8 cellular contexts compared by ENCODE assay signal in genomic region chr12:6852651-6853354, GRCh38. TPM values are rescaled to one million over a fixed set of nuclear protein-coding genes. Genes with fewer than 3 reads are reported as not detected.
A peak's percentile ranks its signal among the peaks of the same experiment; 100 is the strongest.
DNase-seq lines count a peak whose midpoint lies in the region; ATAC-seq, FAIRE-seq and TF ChIP-seq lines count a peak whose summit lies in the region.

No MANE protein-coding gene starts in this region.

- FAIRE-seq in HepG2 (lab: Jason Lieb, UNC), result peak; percentile 12

- peaks cover 0 to 36% (median 19%) of the 10 kb centered on the region in 11 experiments; a peak in 11 of 22 replicates for H4K20me1 ChIP-seq in BLaER1 treated with 17β-estradiol and CSF1 and Interleukin-3, amounts not matched to agents 10 nM and 100 nM
- no peaks in the 10 kb centered on the region; the same call in 1 of the 2 replicates for H4K20me1 ChIP-seq in HepG2 (ENCODE audit: insufficient read depth, low read length)

- peaks cover 28 to 68% (median 57%) of the 10 kb centered on the region in 11 experiments for H3K36me3 ChIP-seq in BLaER1 treated with 17β-estradiol and CSF1 and Interleukin-3, amounts not matched to agents 10 nM and 100 nM
- peaks cover 48% of the 10 kb centered on the region for H3K36me3 ChIP-seq in HUES6 (ENCODE audit: control insufficient read depth, insufficient read depth, low read length)
- H3K36me3 ChIP-seq in WERI-Rb-1, result peaks cover 63% of the 10 kb centered on the region
- H3K36me3 ChIP-seq in HepG2 (replicated peaks in 1 of 2; ENCODE audit: control insufficient read depth in 1 of 2, insufficient read depth in 2 of 2, low read length in 2 of 2), result peaks cover 12 to 49% of the 10 kb centered on the region in 2 experiments

- peak overlapping the region; percentile 65 to 80 (median 70) for H3K4me3 ChIP-seq in BLaER1 treated with 17β-estradiol and CSF1 and Interleukin-3, amounts not matched to agents 10 nM and 100 nM
- peak overlapping the region; percentile 83 for H3K4me3 ChIP-seq in HUES6 (ENCODE audit: low read depth, low read length)
- H3K4me3 ChIP-seq in WERI-Rb-1 (ENCODE audit: low read depth, low read length), result peak overlapping the region; percentile 77
- H3K4me3 ChIP-seq in HepG2 (replicated peaks in 1 of 3; ENCODE audit: insufficient read depth in 1 of 3, low read depth in 2 of 3, low read length in 3 of 3), result peak overlapping the region; percentile 71 to 95 (median 85)

- H3K4me2 ChIP-seq in BLaER1 treated with 17β-estradiol and CSF1 and Interleukin-3, amounts not matched to agents 10 nM and 100 nM, result peak overlapping the region; percentile 87 to 99 (median 94)
- peak overlapping the region; percentile 88 for H3K4me2 ChIP-seq in HepG2 (ENCODE audit: low read depth, low read length)

- TF ChIP-seq CTCF in WERI-Rb-1 (IDR thresholded peaks at IDR 0.05; ENCODE audit: low read depth, low read length) (no peak), HepG2 (CRISPR knock-in tag; IDR thresholded peaks at IDR 0.05) (no peak)

- under 1% methylated on average over 17 of the region's 18 CpGs for WGBS in HepG2 (ENCODE audit: low lambda C conversion rate)

- TF ChIP-seq EP300 in HepG2 (IDR thresholded peaks at IDR 0.05; ENCODE audit: low read depth in 2 of 2, low read length in 2 of 2), result no peak
- TF ChIP-seq EP300 in HepG2 (CRISPR knock-in tag; IDR thresholded peaks at IDR 0.05; ENCODE audit: borderline replicate concordance), result no peak

- no peaks in the 10 kb centered on the region for H3K27me3 ChIP-seq in BLaER1 treated with 17β-estradiol and CSF1 and Interleukin-3, amounts not matched to agents 10 nM and 100 nM
- no peaks in the 10 kb centered on the region for H3K27me3 ChIP-seq in HUES6 (ENCODE audit: control insufficient read depth, insufficient read depth, low read length)
- H3K27me3 ChIP-seq in WERI-Rb-1 (ENCODE audit: insufficient read depth, low read depth, severe bottlenecking), result no peaks in the 10 kb centered on the region
- no peaks in the 10 kb centered on the region for H3K27me3 ChIP-seq in HepG2 (ENCODE audit: control insufficient read depth in 1 of 2, insufficient read depth in 2 of 2, low read length in 2 of 2)

- POLR2A ChIA-PET in HepG2 (lab: Yijun Ruan, JAX), result interaction anchor here (0.8 to 5.2 kb wide), 26 partner anchors 8 to 318 kb away, joined by 3 to 132 read pairs (median 11); partner anchors contain the start of genes C12orf57, COPS7A, GAPDH and GNB3

- no peak overlapping the region for H2AFZ ChIP-seq in HepG2 (ENCODE audit: low read length)

- peaks cover 37% of the 10 kb centered on the region for H3K79me2 ChIP-seq in HepG2 (ENCODE audit: insufficient read depth, low read length)

- no peak for TF ChIP-seq POLR2A in HepG2 (IDR thresholded peaks at IDR 0.05; ENCODE audit: insufficient read depth in 1 of 2, low read depth in 2 of 2, low read length in 2 of 2)

- CTCF ChIA-PET in HepG2 (lab: Yijun Ruan, JAX; ENCODE audit: low intra/inter-chr PET ratio, low total read pairs), result interaction anchor here (0.9 kb wide), 1 partner anchor 17 kb away, joined by 3 read pairs; no protein-coding TSS in a partner anchor

- DNase-seq in WERI-Rb-1 (peak; percentile 79), cerebellum (ENCODE audit: low spot score) (peak; percentile 25), HepG2 (ENCODE audit: low spot score) (peak; percentile 35), SK-N-DZ (ENCODE audit: low spot score) (no peak)
- peak; percentile 31 to 56 (median 33) for DNase-seq in stimulated activated CD4-positive, alpha-beta T cell treated with anti-CD3 and anti-CD28 coated beads, TNF-alpha, amount 100 ng/mL, for 4 hours (ENCODE audit: low read depth in 3 of 3)

- H3K9me3 ChIP-seq in BLaER1 treated with 17β-estradiol and CSF1 and Interleukin-3, amounts not matched to agents 10 nM and 100 nM (replicated peaks in 1 of 11), result no peaks in the 10 kb centered on the region
- no peaks in the 10 kb centered on the region for H3K9me3 ChIP-seq in HUES6 (ENCODE audit: control insufficient read depth, insufficient read depth, low read depth, low read length)
- no peaks in the 10 kb centered on the region for H3K9me3 ChIP-seq in WERI-Rb-1 (ENCODE audit: severe bottlenecking)
- no peaks in the 10 kb centered on the region for H3K9me3 ChIP-seq in HepG2 (ENCODE audit: low read length)

- H3K4me1 ChIP-seq in BLaER1 treated with 17β-estradiol and CSF1 and Interleukin-3, amounts not matched to agents 10 nM and 100 nM, result peaks cover 34 to 42% (median 38%) of the 10 kb centered on the region in 10 experiments
- peaks cover 12% of the 10 kb centered on the region for H3K4me1 ChIP-seq in HUES6 (ENCODE audit: control insufficient read depth, insufficient read depth, low read length)
- peaks cover 33% of the 10 kb centered on the region for H3K4me1 ChIP-seq in HepG2 (ENCODE audit: insufficient read depth, low read length)

- ATAC-seq in HepG2 (no peak), GM19467 (IDR thresholded peaks at IDR 0.05; ENCODE audit: unreplicated experiment) (no peak)

- H3K27ac ChIP-seq in BLaER1 treated with 17β-estradiol and CSF1 and Interleukin-3, amounts not matched to agents 10 nM and 100 nM, result peak overlapping the region in 10 of 11 experiments; percentile 39 to 91 (median 84); a peak in 20 of 22 replicates
- H3K27ac ChIP-seq in HUES6 (ENCODE audit: low read depth, low read length), result no peak overlapping the region
- H3K27ac ChIP-seq in WERI-Rb-1, result peak overlapping the region; percentile 92
- H3K27ac ChIP-seq in HepG2 (ENCODE audit: extremely low read length, insufficient read depth, low read length), result peak overlapping the region; percentile 61

- peak overlapping the region; percentile 75 to 92 (median 85) for H3K9ac ChIP-seq in BLaER1 treated with 17β-estradiol and CSF1 and Interleukin-3, amounts not matched to agents 10 nM and 100 nM
- H3K9ac ChIP-seq in HUES6 (ENCODE audit: low read length), result peak overlapping the region; percentile 36
- peak overlapping the region; percentile 66 for H3K9ac ChIP-seq in HepG2 (ENCODE audit: insufficient read depth, low read depth, low read length)

- intact Hi-C loops in HepG2 (cut with micrococcal nuclease; ENCODE audit: unreplicated experiment), result loop anchor here (2.0 kb wide), 1 partner anchor 16 kb away; no protein-coding TSS in a partner anchor

- BruUV-seq in HepG2 (replicated peaks; lab: Mats Ljungman, UMichigan), result no TSS peak

- TF ChIP-seq RAD21 in HepG2 (CRISPR knock-in tag; IDR thresholded peaks at IDR 0.05), result no peak

- in situ Hi-C loops in HepG2 (cut with HindIII; ENCODE audit: extremely low pct_ligation_motif_present, low pct_unique_long_range_greater_than_20kb), result no loop called here

RNA-seq across cellular contexts. Expression of gene USP5, which starts 0.9 kb away (rescaled TPM):
- total RNA-seq in cerebellum (45.4 TPM), HepG2 (2016; rRNA removed; fragmentation: Illumina TruSeq; extraction: Trizol) (53.4 and 56.0 TPM in 2 replicates)
- total RNA-seq in HepG2 (2016; cell fraction: cytosol; rRNA removed; fragmentation: Illumina TruSeq; extraction: Trizol; ENCODE audit: low read depth), result 5.2 and 5.4 TPM in 2 replicates
- 45.2 and 58.2 TPM in 2 replicates for total RNA-seq in HepG2 (2016; cell fraction: insoluble cytoplasmic fraction; rRNA removed; fragmentation: Illumina TruSeq; extraction: Trizol)
- 10.8 and 12.8 TPM in 2 replicates for total RNA-seq in HepG2 (2016; cell fraction: membrane; rRNA removed; fragmentation: Illumina TruSeq; extraction: Trizol)
- total RNA-seq in HepG2 (2016; cell fraction: nucleus; rRNA removed; fragmentation: Illumina TruSeq; extraction: Trizol), result 32.6 and 33.8 TPM in 2 replicates
- 39.6 and 42.8 TPM in 2 replicates for polyA plus RNA-seq in HepG2 (2011; rRNA removed)
- 27.0 and 32.1 TPM in 2 replicates for polyA plus RNA-seq in HepG2 (2011; cell fraction: cytosol; rRNA removed)
- polyA plus RNA-seq in HepG2 (2011; cell fraction: nucleus; rRNA removed), result 68.8 and 89.3 TPM in 2 replicates
- polyA plus RNA-seq in HepG2 (2012), result 27.9 and 33.1 TPM in 2 replicates
- polyA plus RNA-seq in HepG2 (2016; cell fraction: cytosol; fragmentation: Illumina TruSeq; extraction: Trizol; ENCODE audit: low read depth), result 4.2 and 4.5 TPM in 2 replicates
- 34.9 and 45.9 TPM in 2 replicates for polyA plus RNA-seq in HepG2 (2016; cell fraction: insoluble cytoplasmic fraction; fragmentation: Illumina TruSeq; extraction: Trizol; ENCODE audit: low read depth)
- 7.6 and 9.6 TPM in 2 replicates for polyA plus RNA-seq in HepG2 (2016; cell fraction: membrane; fragmentation: Illumina TruSeq; extraction: Trizol; ENCODE audit: low read depth)
- 58.8 and 61.0 TPM in 2 replicates for polyA plus RNA-seq in HepG2 (2016; cell fraction: nucleus; fragmentation: Illumina TruSeq; extraction: Trizol; ENCODE audit: insufficient read depth, low read depth)
- 91.2 and 159 TPM in 2 replicates for polyA minus RNA-seq in HepG2 (2011; rRNA and poly(A)+ RNA removed; ENCODE audit: low replicate concordance)
- polyA minus RNA-seq in HepG2 (2011; cell fraction: cytosol; rRNA and poly(A)+ RNA removed), result 29.6 and 30.0 TPM in 2 replicates
- polyA minus RNA-seq in HepG2 (2011; cell fraction: nucleus; rRNA and poly(A)+ RNA removed), result 21.5 and 25.2 TPM in 2 replicates
- 126 and 127 TPM in 2 replicates for polyA plus RNA-seq in SK-N-DZ (2014; cell fraction: cytosol; rRNA removed)
- 193 and 196 TPM in 2 replicates for polyA plus RNA-seq in SK-N-DZ (2014; cell fraction: nucleus; rRNA removed)

RNA-seq across cellular contexts. Expression of gene CDCA3, which starts 1.7 kb away (rescaled TPM):
- total RNA-seq in cerebellum (10.2 TPM), HepG2 (2016; rRNA removed; fragmentation: Illumina TruSeq; extraction: Trizol) (51.9 and 56.5 TPM in 2 replicates)
- total RNA-seq in HepG2 (2016; cell fraction: cytosol; rRNA removed; fragmentation: Illumina TruSeq; extraction: Trizol; ENCODE audit: low read depth), result 18.2 and 19.1 TPM in 2 replicates
- total RNA-seq in HepG2 (2016; cell fraction: insoluble cytoplasmic fraction; rRNA removed; fragmentation: Illumina TruSeq; extraction: Trizol), result 50.0 and 55.6 TPM in 2 replicates
- total RNA-seq in HepG2 (2016; cell fraction: membrane; rRNA removed; fragmentation: Illumina TruSeq; extraction: Trizol), result 20.4 and 21.6 TPM in 2 replicates
- 31.7 and 43.0 TPM in 2 replicates for total RNA-seq in HepG2 (2016; cell fraction: nucleus; rRNA removed; fragmentation: Illumina TruSeq; extraction: Trizol)
- polyA plus RNA-seq in HepG2 (2011; rRNA removed), result 21.8 and 32.7 TPM in 2 replicates
- polyA plus RNA-seq in HepG2 (2011; cell fraction: cytosol; rRNA removed), result 13.5 and 33.7 TPM in 2 replicates
- 64.2 and 90.2 TPM in 2 replicates for polyA plus RNA-seq in HepG2 (2011; cell fraction: nucleus; rRNA removed)
- 11.7 and 21.3 TPM in 2 replicates for polyA plus RNA-seq in HepG2 (2012)
- 16.4 and 16.7 TPM in 2 replicates for polyA plus RNA-seq in HepG2 (2016; cell fraction: cytosol; fragmentation: Illumina TruSeq; extraction: Trizol; ENCODE audit: low read depth)
- 57.9 and 60.0 TPM in 2 replicates for polyA plus RNA-seq in HepG2 (2016; cell fraction: insoluble cytoplasmic fraction; fragmentation: Illumina TruSeq; extraction: Trizol; ENCODE audit: low read depth)
- polyA plus RNA-seq in HepG2 (2016; cell fraction: membrane; fragmentation: Illumina TruSeq; extraction: Trizol; ENCODE audit: low read depth), result 15.5 and 16.6 TPM in 2 replicates
- polyA plus RNA-seq in HepG2 (2016; cell fraction: nucleus; fragmentation: Illumina TruSeq; extraction: Trizol; ENCODE audit: insufficient read depth, low read depth), result 101 and 114 TPM in 2 replicates
- polyA minus RNA-seq in HepG2 (2011; rRNA and poly(A)+ RNA removed; ENCODE audit: low replicate concordance), result 37.9 and 93.4 TPM in 2 replicates
- polyA minus RNA-seq in HepG2 (2011; cell fraction: cytosol; rRNA and poly(A)+ RNA removed), result 13.8 and 22.5 TPM in 2 replicates
- polyA minus RNA-seq in HepG2 (2011; cell fraction: nucleus; rRNA and poly(A)+ RNA removed), result 19.8 and 31.5 TPM in 2 replicates
- polyA plus RNA-seq in SK-N-DZ (2014; cell fraction: cytosol; rRNA removed), result 72.9 and 97.2 TPM in 2 replicates
- polyA plus RNA-seq in SK-N-DZ (2014; cell fraction: nucleus; rRNA removed), result 191 and 199 TPM in 2 replicates

RNA-seq across cellular contexts. Expression of gene GNB3, which starts 12.1 kb away (rescaled TPM):
- total RNA-seq in cerebellum (5.5 TPM), HepG2 (2016; rRNA removed; fragmentation: Illumina TruSeq; extraction: Trizol) (0.17 and 1.3 TPM in 2 replicates)
- 0.26 and 0.30 TPM in 2 replicates for total RNA-seq in HepG2 (2016; cell fraction: cytosol; rRNA removed; fragmentation: Illumina TruSeq; extraction: Trizol; ENCODE audit: low read depth)
- total RNA-seq in HepG2 (2016; cell fraction: insoluble cytoplasmic fraction; rRNA removed; fragmentation: Illumina TruSeq; extraction: Trizol), result 0.15 and 0.84 TPM in 2 replicates
- 0.14 and 0.46 TPM in 2 replicates for total RNA-seq in HepG2 (2016; cell fraction: membrane; rRNA removed; fragmentation: Illumina TruSeq; extraction: Trizol)
- 0.84 and 2.6 TPM in 2 replicates for total RNA-seq in HepG2 (2016; cell fraction: nucleus; rRNA removed; fragmentation: Illumina TruSeq; extraction: Trizol)
- 3.6 and 3.8 TPM in 2 replicates for polyA plus RNA-seq in HepG2 (2011; rRNA removed)
- 0.58 and 1.0 TPM in 2 replicates for polyA plus RNA-seq in HepG2 (2011; cell fraction: cytosol; rRNA removed)
- polyA plus RNA-seq in HepG2 (2011; cell fraction: nucleus; rRNA removed), result 31.0 and 48.1 TPM in 2 replicates
- 1.9 and 2.1 TPM in 2 replicates for polyA plus RNA-seq in HepG2 (2012)
- polyA plus RNA-seq in HepG2 (2016; cell fraction: cytosol; fragmentation: Illumina TruSeq; extraction: Trizol; ENCODE audit: low read depth), result 0.17 and 0.24 TPM in 2 replicates
- 0.56 and 0.57 TPM in 2 replicates for polyA plus RNA-seq in HepG2 (2016; cell fraction: insoluble cytoplasmic fraction; fragmentation: Illumina TruSeq; extraction: Trizol; ENCODE audit: low read depth)
- polyA plus RNA-seq in HepG2 (2016; cell fraction: membrane; fragmentation: Illumina TruSeq; extraction: Trizol; ENCODE audit: low read depth), result 0.18 and 0.34 TPM in 2 replicates
- polyA plus RNA-seq in HepG2 (2016; cell fraction: nucleus; fragmentation: Illumina TruSeq; extraction: Trizol; ENCODE audit: insufficient read depth, low read depth), result 9.0 and 13.6 TPM in 2 replicates
- polyA minus RNA-seq in HepG2 (2011; rRNA and poly(A)+ RNA removed; ENCODE audit: low replicate concordance), result 0.07 and 2.9 TPM in 2 replicates
- polyA minus RNA-seq in HepG2 (2011; cell fraction: cytosol; rRNA and poly(A)+ RNA removed), result not detected in 2 replicates
- 8.1 and 8.2 TPM in 2 replicates for polyA minus RNA-seq in HepG2 (2011; cell fraction: nucleus; rRNA and poly(A)+ RNA removed)
- 8.4 and 16.4 TPM in 2 replicates for polyA plus RNA-seq in SK-N-DZ (2014; cell fraction: cytosol; rRNA removed)
- 110 and 150 TPM in 2 replicates for polyA plus RNA-seq in SK-N-DZ (2014; cell fraction: nucleus; rRNA removed)

RNA-seq across cellular contexts. Expression of gene TPI1, which starts 14.5 kb away (rescaled TPM):
- 270 TPM for total RNA-seq in cerebellum
- total RNA-seq in HepG2 (2016; rRNA removed; fragmentation: Illumina TruSeq; extraction: Trizol), result 945 and 1,237 TPM in 2 replicates
- total RNA-seq in HepG2 (2016; cell fraction: cytosol; rRNA removed; fragmentation: Illumina TruSeq; extraction: Trizol; ENCODE audit: low read depth), result 140 and 155 TPM in 2 replicates
- 973 and 1,308 TPM in 2 replicates for total RNA-seq in HepG2 (2016; cell fraction: insoluble cytoplasmic fraction; rRNA removed; fragmentation: Illumina TruSeq; extraction: Trizol)
- 225 and 227 TPM in 2 replicates for total RNA-seq in HepG2 (2016; cell fraction: membrane; rRNA removed; fragmentation: Illumina TruSeq; extraction: Trizol)
- total RNA-seq in HepG2 (2016; cell fraction: nucleus; rRNA removed; fragmentation: Illumina TruSeq; extraction: Trizol), result 304 and 321 TPM in 2 replicates
- 2,303 and 2,535 TPM in 2 replicates for polyA plus RNA-seq in HepG2 (2011; rRNA removed)
- polyA plus RNA-seq in HepG2 (2011; cell fraction: cytosol; rRNA removed), result 2,411 and 2,863 TPM in 2 replicates
- polyA plus RNA-seq in HepG2 (2011; cell fraction: nucleus; rRNA removed), result 791 and 898 TPM in 2 replicates
- polyA plus RNA-seq in HepG2 (2012), result 761 and 831 TPM in 2 replicates
- polyA plus RNA-seq in HepG2 (2016; cell fraction: cytosol; fragmentation: Illumina TruSeq; extraction: Trizol; ENCODE audit: low read depth), result 144 and 145 TPM in 2 replicates
- polyA plus RNA-seq in HepG2 (2016; cell fraction: insoluble cytoplasmic fraction; fragmentation: Illumina TruSeq; extraction: Trizol; ENCODE audit: low read depth), result 1,111 and 1,213 TPM in 2 replicates
- 192 and 205 TPM in 2 replicates for polyA plus RNA-seq in HepG2 (2016; cell fraction: membrane; fragmentation: Illumina TruSeq; extraction: Trizol; ENCODE audit: low read depth)
- polyA plus RNA-seq in HepG2 (2016; cell fraction: nucleus; fragmentation: Illumina TruSeq; extraction: Trizol; ENCODE audit: insufficient read depth, low read depth), result 439 and 458 TPM in 2 replicates
- polyA minus RNA-seq in HepG2 (2011; rRNA and poly(A)+ RNA removed; ENCODE audit: low replicate concordance), result 3,388 and 3,474 TPM in 2 replicates
- polyA minus RNA-seq in HepG2 (2011; cell fraction: cytosol; rRNA and poly(A)+ RNA removed), result 607 and 618 TPM in 2 replicates
- polyA minus RNA-seq in HepG2 (2011; cell fraction: nucleus; rRNA and poly(A)+ RNA removed), result 242 and 287 TPM in 2 replicates
- 2,395 and 2,806 TPM in 2 replicates for polyA plus RNA-seq in SK-N-DZ (2014; cell fraction: cytosol; rRNA removed)
- 1,106 and 1,586 TPM in 2 replicates for polyA plus RNA-seq in SK-N-DZ (2014; cell fraction: nucleus; rRNA removed)

RNA-seq across cellular contexts. Expression of gene SPSB2, which starts 20.3 kb away (rescaled TPM):
- total RNA-seq in cerebellum (3.1 TPM), HepG2 (2016; rRNA removed; fragmentation: Illumina TruSeq; extraction: Trizol) (4.0 and 6.2 TPM in 2 replicates)
- 2.5 and 2.9 TPM in 2 replicates for total RNA-seq in HepG2 (2016; cell fraction: cytosol; rRNA removed; fragmentation: Illumina TruSeq; extraction: Trizol; ENCODE audit: low read depth)
- 4.0 and 5.3 TPM in 2 replicates for total RNA-seq in HepG2 (2016; cell fraction: insoluble cytoplasmic fraction; rRNA removed; fragmentation: Illumina TruSeq; extraction: Trizol)
- total RNA-seq in HepG2 (2016; cell fraction: membrane; rRNA removed; fragmentation: Illumina TruSeq; extraction: Trizol), result 3.2 and 4.9 TPM in 2 replicates
- 4.0 and 4.3 TPM in 2 replicates for total RNA-seq in HepG2 (2016; cell fraction: nucleus; rRNA removed; fragmentation: Illumina TruSeq; extraction: Trizol)
- 1.9 and 2.0 TPM in 2 replicates for polyA plus RNA-seq in HepG2 (2011; rRNA removed)
- 1.8 and 2.4 TPM in 2 replicates for polyA plus RNA-seq in HepG2 (2011; cell fraction: cytosol; rRNA removed)
- polyA plus RNA-seq in HepG2 (2011; cell fraction: nucleus; rRNA removed), result 2.1 and 2.8 TPM in 2 replicates
- polyA plus RNA-seq in HepG2 (2012), result 1.7 and 2.0 TPM in 2 replicates
- polyA plus RNA-seq in HepG2 (2016; cell fraction: cytosol; fragmentation: Illumina TruSeq; extraction: Trizol; ENCODE audit: low read depth), result 2.0 and 2.2 TPM in 2 replicates
- 4.2 and 5.3 TPM in 2 replicates for polyA plus RNA-seq in HepG2 (2016; cell fraction: insoluble cytoplasmic fraction; fragmentation: Illumina TruSeq; extraction: Trizol; ENCODE audit: low read depth)
- 2.5 and 2.9 TPM in 2 replicates for polyA plus RNA-seq in HepG2 (2016; cell fraction: membrane; fragmentation: Illumina TruSeq; extraction: Trizol; ENCODE audit: low read depth)
- 7.1 and 7.6 TPM in 2 replicates for polyA plus RNA-seq in HepG2 (2016; cell fraction: nucleus; fragmentation: Illumina TruSeq; extraction: Trizol; ENCODE audit: insufficient read depth, low read depth)
- polyA minus RNA-seq in HepG2 (2011; rRNA and poly(A)+ RNA removed; ENCODE audit: low replicate concordance), result 2.3 and 4.3 TPM in 2 replicates
- 0.97 TPM in 1 of 2 replicates, not detected in the other for polyA minus RNA-seq in HepG2 (2011; cell fraction: cytosol; rRNA and poly(A)+ RNA removed)
- polyA minus RNA-seq in HepG2 (2011; cell fraction: nucleus; rRNA and poly(A)+ RNA removed), result 1.7 and 4.4 TPM in 2 replicates
- 7.3 and 11.0 TPM in 2 replicates for polyA plus RNA-seq in SK-N-DZ (2014; cell fraction: cytosol; rRNA removed)
- polyA plus RNA-seq in SK-N-DZ (2014; cell fraction: nucleus; rRNA removed), result 6.0 and 9.9 TPM in 2 replicates
